ENCODE assay signal across 24 cellular contexts in genomic region chr19:17180997-17181702, GRCh38. TPM values are rescaled to one million over a fixed set of nuclear protein-coding genes. Genes with fewer than 3 reads are reported as not detected.
DNase-seq lines count a peak whose midpoint lies in the region; ATAC-seq, FAIRE-seq and TF ChIP-seq lines count a peak whose summit lies in the region.
"Had no signal": no experiment of that assay in that cellular context is flagged by ENCODE, and none has a peak within 500 bp of the region (broad histone marks: within the 10 kb centered on the region; RNA-seq: fewer than 3 reads in every experiment).

No MANE protein-coding gene starts in this region.

- no peak for TF ChIP-seq EP300 in K562 (IDR thresholded peaks at IDR 0.05; ENCODE audit: low read length)

- H3K9me3 Mint-ChIP-seq in activated CD4-positive, alpha-beta T cell treated with anti-CD3 and anti-CD28 coated beads, Interleukin-2, amount 10 ng/mL, durations not matched to agents 24 days and 14 days, result no peaks in the 10 kb centered on the region
- H3K9me3 Mint-ChIP-seq in IgD-negative memory B cell (no peaks in the 10 kb centered on the region), neural progenitor cell (no peaks in the 10 kb centered on the region)
- H3K9me3 Mint-ChIP-seq: activated T-cell treated with anti-CD3 and anti-CD28 coated beads, Interleukin-2, amount 50 U/mL, for 4 hours; HFFc6; stimulated activated naive CD8-positive, alpha-beta T cell treated with anti-CD3 and anti-CD28 coated beads, Interleukin-15, amount 100 ng/mL, for 72 hours; type B pancreatic cell had no signal

- H4K20me1 ChIP-seq in K562 (replicated peaks; ENCODE audit: control insufficient read depth, insufficient read depth, low read length), result no peaks in the 10 kb centered on the region
- no peaks in the 10 kb centered on the region for H4K20me1 ChIP-seq in neural progenitor cell (ENCODE audit: low read depth)

- TF ChIP-seq POLR2A in K562 (conservative IDR thresholded peaks at IDR 0.05), result no peak

- H3K4me3 ChIP-seq in K562 (no peak overlapping the region), neural progenitor cell (no peak overlapping the region)
- H3K4me3 ChIP-seq: coronary artery had no signal

- ATAC-seq in K562, result no peak
- ATAC-seq in GM18520 (IDR thresholded peaks at IDR 0.05; ENCODE audit: unreplicated experiment), result no peak
- ATAC-seq: activated T-cell treated with anti-CD3 and anti-CD28 coated beads, Interleukin-2, amount 50 U/mL, for 4 hours; stimulated activated naive CD8-positive, alpha-beta T cell treated with anti-CD3 and anti-CD28 coated beads, Interleukin-15, amount 100 ng/mL, for 72 hours had no signal

- no peaks in the 10 kb centered on the region for H3K9me3 ChIP-seq in K562 (replicated peaks; ENCODE audit: control insufficient read depth, insufficient read depth, low read depth, low read length)
- H3K9me3 ChIP-seq in neural progenitor cell (ENCODE audit: low read depth), result no peaks in the 10 kb centered on the region

- POLR2A ChIA-PET in K562 (lab: Yijun Ruan, JAX), result no interaction called here

- H3F3A ChIP-seq in neural progenitor cell (ENCODE audit: low read depth), result peaks cover 16% of the 10 kb centered on the region

- CTCF ChIA-PET in K562 (lab: Yijun Ruan, JAX; ENCODE audit: low intra/inter-chr PET ratio), result no interaction called here

- H3K4me2 ChIP-seq in K562 (ENCODE audit: insufficient read depth, low read length), result no peak overlapping the region
- no peak overlapping the region for H3K4me2 ChIP-seq in neural progenitor cell

- intact Hi-C loops in activated CD4-positive, alpha-beta T cell treated with anti-CD3 and anti-CD28 coated beads, Interleukin-2, amount 10 ng/mL, durations not matched to agents 24 days and 14 days (cut with micrococcal nuclease), result no loop called here
- intact Hi-C loops in K562 (cut with micrococcal nuclease), result no loop called here

- no peak overlapping the region for H3K4me3 Mint-ChIP-seq in activated CD4-positive, alpha-beta T cell treated with anti-CD3 and anti-CD28 coated beads, Interleukin-2, amount 10 ng/mL, durations not matched to agents 24 days and 14 days
- H3K4me3 Mint-ChIP-seq in IgD-negative memory B cell (peak overlapping the region in 2 of 4 donors; percentile 20 to 67), neural progenitor cell (peak overlapping the region; percentile 10)
- H3K4me3 Mint-ChIP-seq: activated T-cell treated with anti-CD3 and anti-CD28 coated beads, Interleukin-2, amount 50 U/mL, for 4 hours; HFFc6; stimulated activated naive CD8-positive, alpha-beta T cell treated with anti-CD3 and anti-CD28 coated beads, Interleukin-15, amount 100 ng/mL, for 72 hours; type B pancreatic cell had no signal

- in situ Hi-C loops in K562 (cut with MboI), result no loop called here

- H3K36me3 Mint-ChIP-seq in activated CD4-positive, alpha-beta T cell treated with anti-CD3 and anti-CD28 coated beads, Interleukin-2, amount 10 ng/mL, durations not matched to agents 24 days and 14 days (ENCODE audit: low read depth), result peaks cover 41% of the 10 kb centered on the region
- H3K36me3 Mint-ChIP-seq in IgD-negative memory B cell (no peaks in the 10 kb centered on the region), neural progenitor cell (peaks cover 20% of the 10 kb centered on the region)

- peak overlapping the region; percentile 72 for H3K27ac Mint-ChIP-seq in activated CD4-positive, alpha-beta T cell treated with anti-CD3 and anti-CD28 coated beads, Interleukin-2, amount 10 ng/mL, durations not matched to agents 24 days and 14 days
- H3K27ac Mint-ChIP-seq in IgD-negative memory B cell (peak overlapping the region in 2 of 3 donors; percentile 32 to 78), neural progenitor cell (peak overlapping the region; percentile 11)
- H3K27ac Mint-ChIP-seq: HFFc6, type B pancreatic cell had no signal

- H3K4me1 Mint-ChIP-seq in activated CD4-positive, alpha-beta T cell treated with anti-CD3 and anti-CD28 coated beads, Interleukin-2, amount 10 ng/mL, durations not matched to agents 24 days and 14 days, result peaks cover 21% of the 10 kb centered on the region
- H3K4me1 Mint-ChIP-seq in IgD-negative memory B cell (peaks cover 21 to 26% (median 24%) of the 10 kb centered on the region in 3 donors), neural progenitor cell (peaks cover 7% of the 10 kb centered on the region)

- BruUV-seq in K562 (replicated peaks; lab: Mats Ljungman, UMichigan), result no TSS peak

- H3K27me3 Mint-ChIP-seq in activated CD4-positive, alpha-beta T cell treated with anti-CD3 and anti-CD28 coated beads, Interleukin-2, amount 10 ng/mL, durations not matched to agents 24 days and 14 days, result no peaks in the 10 kb centered on the region
- H3K27me3 Mint-ChIP-seq in IgD-negative memory B cell (no peaks in the 10 kb centered on the region), neural progenitor cell (ENCODE audit: insufficient read depth, low read depth) (peaks cover 4% of the 10 kb centered on the region)
- H3K27me3 Mint-ChIP-seq: stimulated activated naive CD8-positive, alpha-beta T cell treated with anti-CD3 and anti-CD28 coated beads, Interleukin-15, amount 100 ng/mL, for 72 hours; type B pancreatic cell had no signal

- DNase-seq in activated CD4-positive, alpha-beta T cell treated with anti-CD3 and anti-CD28 coated beads, Interleukin-2, amount 10 ng/mL, durations not matched to agents 24 days and 14 days, result no peak
- no peak for DNase-seq in activated CD4-positive, alpha-beta T cell treated with anti-CD3 and anti-CD28 coated beads for 4 hours
- no peak for DNase-seq in K562 (ENCODE audit: extremely low read depth in 1 of 4, low spot score in 3 of 4)
- DNase-seq in neural progenitor cell (ENCODE audit: low spot score), result peak; percentile 42
- no peak for DNase-seq in GM10266 (ENCODE audit: extremely low spot score)
- DNase-seq in AML-193 (lab: John Stamatoyannopoulos, UW), result no peak
- DNase-seq: activated T-cell treated with anti-CD3 and anti-CD28 coated beads, Interleukin-2, amount 50 U/mL, for 4 hours; GF-D8; HFFc6; KG1; mammary epithelial cell; NCI-H1930; NCI-H446 treated with DMSO at 0.1 percent for 48 hours; stimulated activated CD4-positive, alpha-beta T cell treated with anti-CD3 and anti-CD28 coated beads, Interleukin-2, amount 100 ng/mL, for 24 hours; stimulated activated naive CD8-positive, alpha-beta T cell treated with anti-CD3 and anti-CD28 coated beads, Interleukin-15, amount 100 ng/mL, for 72 hours had no signal

- TF ChIP-seq RAD21 in K562 (CRISPR knock-in tag; conservative IDR thresholded peaks at IDR 0.05 in 1 of 2, IDR thresholded peaks at IDR 0.05 in 1 of 2), result no peak

- H3K79me2 ChIP-seq in K562 (ENCODE audit: control insufficient read depth, insufficient read depth, low read length), result no peaks in the 10 kb centered on the region
- no peaks in the 10 kb centered on the region for H3K79me2 ChIP-seq in neural progenitor cell (ENCODE audit: low read depth)

- no peaks in the 10 kb centered on the region for H3K9me1 ChIP-seq in K562 (ENCODE audit: control insufficient read depth, insufficient read depth, low read length)

- H3K4me1 ChIP-seq in K562 (replicated peaks in 1 of 2; ENCODE audit: control insufficient read depth in 2 of 2, insufficient read depth in 2 of 2, low read length in 2 of 2) (peaks cover 0 to 5% of the 10 kb centered on the region in 2 experiments; a peak in 2 of 5 replicates), neural progenitor cell (peaks cover 8% of the 10 kb centered on the region)

- TF ChIP-seq CTCF in K562 (IDR thresholded peaks at IDR 0.05 in 2 of 3, conservative IDR thresholded peaks at IDR 0.05 in 1 of 3; ENCODE audit: insufficient read depth in 2 of 3, low read depth in 1 of 3, low read length in 3 of 3) (no peak), neural progenitor cell (IDR thresholded peaks at IDR 0.05) (no peak), GM10266 (IDR thresholded peaks at IDR 0.05; ENCODE audit: control insufficient read depth, insufficient read depth, low read depth, missing control alignments) (no peak)

- WGBS in K562 (ENCODE audit: insufficient coverage, low coverage, missing lambda C conversion rate), result 91% methylated on average over 22 of the region's 22 CpGs

- H3K9ac ChIP-seq in K562 (ENCODE audit: insufficient read depth in 1 of 2, low read depth in 2 of 2, low read length in 2 of 2) (peak overlapping the region in 1 of 2 experiments; percentile 57; a peak in 2 of 4 replicates), neural progenitor cell (no peak overlapping the region)

- H3K36me3 ChIP-seq in K562 (ENCODE audit: control insufficient read depth, insufficient read depth, low read length) (peaks cover 41% of the 10 kb centered on the region; the same call in 2 of the 3 replicates), neural progenitor cell (no peaks in the 10 kb centered on the region)

- H3K27me3 ChIP-seq in K562 (ENCODE audit: control insufficient read depth in 2 of 2, insufficient read depth in 2 of 2, low read length in 2 of 2) (no peaks in the 10 kb centered on the region), neural progenitor cell (no peaks in the 10 kb centered on the region)

- no peak for FAIRE-seq in K562 (lab: Jason Lieb, UNC)
- FAIRE-seq: endothelial cell of umbilical vein, GM12891, TTC549 had no signal

- H2AFZ ChIP-seq in K562 (ENCODE audit: low read depth, low read length) (no peak overlapping the region), neural progenitor cell (replicated peaks) (no peak overlapping the region)

- H3K27ac ChIP-seq in K562 (ENCODE audit: extremely low read depth, low read depth, low read length), result no peak overlapping the region
- H3K27ac ChIP-seq in neural progenitor cell, result no peak overlapping the region
- H3K27ac ChIP-seq: 22Rv1, coronary artery, HL-60 had no signal

RNA-seq across cellular contexts. Expression of gene USE1, which starts 34.0 kb away (rescaled TPM):
- 29.8 and 31.3 TPM in 2 replicates for total RNA-seq in activated CD4-positive, alpha-beta T cell treated with anti-CD3 and anti-CD28 coated beads, Interleukin-2, amount 10 ng/mL, durations not matched to agents 24 days and 14 days
- polyA plus RNA-seq in IgD-negative memory B cell (52.5 TPM), K562 (2011; rRNA removed) (19.1 and 21.1 TPM in 2 replicates), K562 (2014; fragmentation: Illumina TruSeq; extraction: Trizol) (27.3 and 32.8 TPM in 2 replicates), K562 (2014; fragmentation: Nextera tagmentation; extraction: Ambion mirVana) (10 to 100 TPM; 39.3 to 46.7 TPM), K562 (2014; rRNA removed) (50.6 and 52.4 TPM in 2 replicates)
- 15.6 and 34.4 TPM in 2 replicates for total RNA-seq in K562 (2011; cell fraction: chromatin; rRNA removed; ENCODE audit: low replicate concordance)
- total RNA-seq in K562 (2011; cell fraction: nucleolus; rRNA removed), result 24.5 and 31.5 TPM in 2 replicates
- 20.2 and 24.3 TPM in 2 replicates for total RNA-seq in K562 (2011; cell fraction: nucleoplasm; rRNA removed)
- total RNA-seq in K562 (2014; rRNA removed) (38.8 and 40.7 TPM in 2 replicates), K562 (2014; rRNA removed; fragmentation: Illumina TruSeq; extraction: Trizol) (15.2 and 17.3 TPM in 2 replicates), K562 (2015; rRNA removed; fragmentation: Illumina TruSeq; extraction: Trizol) (23.9 TPM in 2 replicates), K562 (2021) (34.0 and 34.9 TPM in 2 replicates), neural progenitor cell (ENCODE audit: low replicate concordance) (12.1 and 13.6 TPM in 2 replicates)
- 25.0 and 38.2 TPM in 2 replicates for polyA plus RNA-seq in K562 (2011; cell fraction: cytosol; rRNA removed)
- 16.7 and 20.6 TPM in 2 replicates for polyA plus RNA-seq in K562 (2011; cell fraction: nucleus; rRNA removed)
- 35.2 and 46.0 TPM in 2 replicates for polyA plus RNA-seq in K562 (2012)
- polyA minus RNA-seq in K562 (2011; rRNA and poly(A)+ RNA removed), result 11.2 and 20.2 TPM in 2 replicates
- 12.1 and 12.7 TPM in 2 replicates for polyA minus RNA-seq in K562 (2011; cell fraction: cytosol; rRNA and poly(A)+ RNA removed)
- polyA minus RNA-seq in K562 (2011; cell fraction: nucleus; rRNA and poly(A)+ RNA removed), result 6.6 and 9.3 TPM in 2 replicates

RNA-seq across cellular contexts. Expression of gene OCEL1, which starts 44.9 kb away (rescaled TPM):
- 17.8 and 23.0 TPM in 2 replicates for total RNA-seq in activated CD4-positive, alpha-beta T cell treated with anti-CD3 and anti-CD28 coated beads, Interleukin-2, amount 10 ng/mL, durations not matched to agents 24 days and 14 days
- polyA plus RNA-seq in IgD-negative memory B cell, result 46.0 TPM
- total RNA-seq in K562 (2011; cell fraction: chromatin; rRNA removed; ENCODE audit: low replicate concordance), result 6.5 and 21.1 TPM in 2 replicates
- 15.1 and 16.3 TPM in 2 replicates for total RNA-seq in K562 (2011; cell fraction: nucleolus; rRNA removed)
- total RNA-seq in K562 (2011; cell fraction: nucleoplasm; rRNA removed), result 12.4 and 15.1 TPM in 2 replicates
- total RNA-seq in K562 (2014; rRNA removed), result 12.4 and 17.6 TPM in 2 replicates
- total RNA-seq in K562 (2014; rRNA removed; fragmentation: Illumina TruSeq; extraction: Trizol), result 11.6 and 14.7 TPM in 2 replicates
- total RNA-seq in K562 (2015; rRNA removed; fragmentation: Illumina TruSeq; extraction: Trizol), result 9.3 and 11.2 TPM in 2 replicates
- 38.0 and 38.6 TPM in 2 replicates for total RNA-seq in K562 (2021)
- 10.2 TPM in 2 replicates for polyA plus RNA-seq in K562 (2011; rRNA removed)
- polyA plus RNA-seq in K562 (2011; cell fraction: cytosol; rRNA removed), result 13.3 and 25.0 TPM in 2 replicates
- 15.4 and 17.4 TPM in 2 replicates for polyA plus RNA-seq in K562 (2011; cell fraction: nucleus; rRNA removed)
- polyA plus RNA-seq in K562 (2012), result 24.9 and 39.7 TPM in 2 replicates
- polyA plus RNA-seq in K562 (2014; fragmentation: Illumina TruSeq; extraction: Trizol), result 18.8 and 27.0 TPM in 2 replicates
- polyA plus RNA-seq in K562 (2014; fragmentation: Nextera tagmentation; extraction: Ambion mirVana), result 10 to 100 TPM in 1 of 2 experiments, 1 to 10 TPM in 1; 8.0 to 10.7 TPM
- 16.3 and 18.6 TPM in 2 replicates for polyA plus RNA-seq in K562 (2014; rRNA removed)
- polyA minus RNA-seq in K562 (2011; rRNA and poly(A)+ RNA removed), result 3.5 and 5.2 TPM in 2 replicates
- polyA minus RNA-seq in K562 (2011; cell fraction: cytosol; rRNA and poly(A)+ RNA removed), result 10.7 and 13.4 TPM in 2 replicates
- 4.0 and 4.9 TPM in 2 replicates for polyA minus RNA-seq in K562 (2011; cell fraction: nucleus; rRNA and poly(A)+ RNA removed)
- 4.6 and 7.7 TPM in 2 replicates for total RNA-seq in neural progenitor cell (ENCODE audit: low replicate concordance)

Comparison
In these comparisons a context has a peak if more than half of its experiments do, and no peak if none do; other contexts are left out.
1. H3K27ac Mint-ChIP-seq: peak in every context shown above with its lines; median percentile 72 in activated CD4-positive, alpha-beta T cell treated with anti-CD3 and anti-CD28 coated beads, Interleukin-2, amount 10 ng/mL, durations not matched to agents 24 days and 14 days; 55 in IgD-negative memory B cell; 11 in neural progenitor cell.